Comparison of ENCODE assay signal across 2 cellular contexts in the genomic region with DNA sequence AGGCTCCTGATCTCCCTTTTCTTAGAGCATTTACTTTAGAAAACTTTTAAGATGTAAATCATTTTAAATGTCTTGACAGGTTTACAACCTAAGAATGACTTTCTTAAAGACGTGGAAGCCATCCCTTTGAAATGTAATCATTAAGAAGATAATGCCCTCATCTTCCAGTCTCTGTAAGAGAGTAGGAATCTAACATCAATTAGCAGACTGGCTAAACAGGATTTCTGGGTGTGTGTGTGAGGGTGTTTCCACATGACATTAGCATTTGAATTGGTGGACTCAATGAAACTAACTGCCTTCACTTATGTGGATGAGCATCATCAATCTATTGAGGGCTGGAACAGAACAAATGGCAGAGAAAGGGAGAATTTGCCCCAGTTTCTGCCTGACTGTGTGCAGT.
TF ChIP-seq lines count a peak whose summit lies in the region.

No MANE protein-coding gene starts in this region.

TF ChIP-seq in HEK293T, 16 proteins besides CTCF, POLR2A, EP300 and RAD21:
- no peak for TF ChIP-seq CTBP1 (IDR thresholded peaks at IDR 0.05; ENCODE audit: borderline replicate concordance)
- TF ChIP-seq LEF1 (IDR thresholded peaks at IDR 0.05; ENCODE audit: borderline replicate concordance), result no peak
- no peak for TF ChIP-seq ZNF384 (IDR thresholded peaks at IDR 0.05)
- TF ChIP-seq FOXA1 (IDR thresholded peaks at IDR 0.05), result no peak
- TF ChIP-seq BHLHE40 (IDR thresholded peaks at IDR 0.05; ENCODE audit: borderline replicate concordance), result no peak
- TF ChIP-seq, protein P1, sequence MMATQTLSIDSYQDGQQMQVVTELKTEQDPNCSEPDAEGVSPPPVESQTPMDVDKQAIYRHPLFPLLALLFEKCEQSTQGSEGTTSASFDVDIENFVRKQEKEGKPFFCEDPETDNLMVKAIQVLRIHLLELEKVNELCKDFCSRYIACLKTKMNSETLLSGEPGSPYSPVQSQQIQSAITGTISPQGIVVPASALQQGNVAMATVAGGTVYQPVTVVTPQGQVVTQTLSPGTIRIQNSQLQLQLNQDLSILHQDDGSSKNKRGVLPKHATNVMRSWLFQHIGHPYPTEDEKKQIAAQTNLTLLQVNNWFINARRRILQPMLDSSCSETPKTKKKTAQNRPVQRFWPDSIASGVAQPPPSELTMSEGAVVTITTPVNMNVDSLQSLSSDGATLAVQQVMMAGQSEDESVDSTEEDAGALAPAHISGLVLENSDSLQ (IDR thresholded peaks at IDR 0.05), result peak; percentile 30; the same call in 1 of the 2 replicates
- TF ChIP-seq HDGF (IDR thresholded peaks at IDR 0.05; ENCODE audit: borderline replicate concordance), result no peak
- no peak for TF ChIP-seq FOXK2 (IDR thresholded peaks at IDR 0.05)
- no peak for TF ChIP-seq NFRKB (IDR thresholded peaks at IDR 0.05)

TF ChIP-seq in WTC11, 78 proteins besides CTCF, POLR2A, EP300 and RAD21 (continued from another document):
- TF ChIP-seq RELA (CRISPR knock-in tag; IDR thresholded peaks at IDR 0.05; ENCODE audit: borderline replicate concordance), result no peak
- peak; percentile 26; the same call in 1 of the 2 replicates for TF ChIP-seq FOXK1 (CRISPR knock-in tag; IDR thresholded peaks at IDR 0.05)
- TF ChIP-seq ELF4 (CRISPR knock-in tag; IDR thresholded peaks at IDR 0.05; ENCODE audit: low read depth), result no peak
- TF ChIP-seq ZNF138 (CRISPR knock-in tag; conservative IDR thresholded peaks at IDR 0.05), result no peak
- TF ChIP-seq NR2C2 (CRISPR knock-in tag; IDR thresholded peaks at IDR 0.05), result no peak
- no peak for TF ChIP-seq NR3C1 (CRISPR knock-in tag; conservative IDR thresholded peaks at IDR 0.05; ENCODE audit: low read depth)
- no peak for TF ChIP-seq CREB1 (CRISPR knock-in tag; IDR thresholded peaks at IDR 0.05)
- TF ChIP-seq, protein P2, sequence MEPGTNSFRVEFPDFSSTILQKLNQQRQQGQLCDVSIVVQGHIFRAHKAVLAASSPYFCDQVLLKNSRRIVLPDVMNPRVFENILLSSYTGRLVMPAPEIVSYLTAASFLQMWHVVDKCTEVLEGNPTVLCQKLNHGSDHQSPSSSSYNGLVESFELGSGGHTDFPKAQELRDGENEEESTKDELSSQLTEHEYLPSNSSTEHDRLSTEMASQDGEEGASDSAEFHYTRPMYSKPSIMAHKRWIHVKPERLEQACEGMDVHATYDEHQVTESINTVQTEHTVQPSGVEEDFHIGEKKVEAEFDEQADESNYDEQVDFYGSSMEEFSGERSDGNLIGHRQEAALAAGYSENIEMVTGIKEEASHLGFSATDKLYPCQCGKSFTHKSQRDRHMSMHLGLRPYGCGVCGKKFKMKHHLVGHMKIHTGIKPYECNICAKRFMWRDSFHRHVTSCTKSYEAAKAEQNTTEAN (CRISPR knock-in tag; IDR thresholded peaks at IDR 0.05), result peak; percentile 59; the same call in 1 of the 2 replicates
- TF ChIP-seq JAZF1 (CRISPR knock-in tag; IDR thresholded peaks at IDR 0.05), result no peak
- TF ChIP-seq, protein P3, sequence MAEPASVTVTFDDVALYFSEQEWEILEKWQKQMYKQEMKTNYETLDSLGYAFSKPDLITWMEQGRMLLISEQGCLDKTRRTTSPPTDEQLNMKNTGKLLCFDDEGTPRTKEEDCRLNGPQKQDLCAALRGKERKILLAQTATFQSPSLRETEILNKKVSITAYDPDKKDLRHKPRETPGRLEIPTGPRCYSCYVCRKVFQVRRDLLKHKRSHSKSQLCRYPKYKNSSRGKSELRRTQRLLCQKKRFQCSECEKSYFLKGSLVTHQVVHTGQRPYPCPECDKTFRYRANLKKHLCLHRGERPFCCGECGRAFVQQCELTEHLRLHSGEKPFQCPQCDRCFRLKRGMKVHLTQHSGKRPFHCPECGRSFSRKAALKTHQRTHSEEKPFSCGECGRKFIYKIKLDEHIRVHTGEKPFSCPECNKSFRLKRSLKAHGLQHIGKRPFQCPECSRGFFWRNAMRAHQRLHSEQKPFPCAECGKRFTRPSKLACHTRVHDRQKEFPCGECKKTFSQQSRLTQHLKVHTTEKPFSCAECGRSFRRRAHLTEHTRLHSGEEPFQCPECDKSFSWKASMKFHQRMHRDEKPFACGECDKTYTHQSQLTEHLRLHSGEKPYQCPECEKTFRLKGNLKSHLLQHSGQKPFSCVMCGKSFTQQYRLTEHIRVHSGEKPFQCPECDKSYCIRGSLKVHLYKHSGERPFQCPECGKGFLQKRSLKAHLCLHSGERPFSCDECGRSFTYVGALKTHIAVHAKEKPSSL (CRISPR knock-in tag; conservative IDR thresholded peaks at IDR 0.05), result no peak
- TF ChIP-seq, protein P4, sequence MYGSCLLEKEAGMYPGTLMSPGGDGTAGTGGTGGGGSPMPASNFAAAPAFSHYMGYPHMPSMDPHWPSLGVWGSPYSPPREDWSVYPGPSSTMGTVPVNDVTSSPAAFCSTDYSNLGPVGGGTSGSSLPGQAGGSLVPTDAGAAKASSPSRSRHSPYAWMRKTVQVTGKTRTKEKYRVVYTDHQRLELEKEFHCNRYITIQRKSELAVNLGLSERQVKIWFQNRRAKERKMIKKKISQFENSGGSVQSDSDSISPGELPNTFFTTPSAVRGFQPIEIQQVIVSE (CRISPR knock-in tag; IDR thresholded peaks at IDR 0.05; ENCODE audit: borderline replicate concordance), result no peak
- TF ChIP-seq TEAD1 (CRISPR knock-in tag; IDR thresholded peaks at IDR 0.05), result peak; percentile 71; the same call in 1 of the 2 replicates
- no peak for TF ChIP-seq FOXP1 (CRISPR knock-in tag; IDR thresholded peaks at IDR 0.05; ENCODE audit: borderline replicate concordance)
- TF ChIP-seq, protein P5, sequence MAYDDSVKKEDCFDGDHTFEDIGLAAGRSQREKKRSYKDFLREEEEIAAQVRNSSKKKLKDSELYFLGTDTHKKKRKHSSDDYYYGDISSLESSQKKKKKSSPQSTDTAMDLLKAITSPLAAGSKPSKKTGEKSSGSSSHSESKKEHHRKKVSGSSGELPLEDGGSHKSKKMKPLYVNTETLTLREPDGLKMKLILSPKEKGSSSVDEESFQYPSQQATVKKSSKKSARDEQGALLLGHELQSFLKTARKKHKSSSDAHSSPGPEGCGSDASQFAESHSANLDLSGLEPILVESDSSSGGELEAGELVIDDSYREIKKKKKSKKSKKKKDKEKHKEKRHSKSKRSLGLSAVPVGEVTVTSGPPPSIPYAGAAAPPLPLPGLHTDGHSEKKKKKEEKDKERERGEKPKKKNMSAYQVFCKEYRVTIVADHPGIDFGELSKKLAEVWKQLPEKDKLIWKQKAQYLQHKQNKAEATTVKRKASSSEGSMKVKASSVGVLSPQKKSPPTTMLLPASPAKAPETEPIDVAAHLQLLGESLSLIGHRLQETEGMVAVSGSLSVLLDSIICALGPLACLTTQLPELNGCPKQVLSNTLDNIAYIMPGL (CRISPR knock-in tag; IDR thresholded peaks at IDR 0.05), result no peak
